35 cellular contexts compared by ENCODE assay signal in the genomic region with DNA sequence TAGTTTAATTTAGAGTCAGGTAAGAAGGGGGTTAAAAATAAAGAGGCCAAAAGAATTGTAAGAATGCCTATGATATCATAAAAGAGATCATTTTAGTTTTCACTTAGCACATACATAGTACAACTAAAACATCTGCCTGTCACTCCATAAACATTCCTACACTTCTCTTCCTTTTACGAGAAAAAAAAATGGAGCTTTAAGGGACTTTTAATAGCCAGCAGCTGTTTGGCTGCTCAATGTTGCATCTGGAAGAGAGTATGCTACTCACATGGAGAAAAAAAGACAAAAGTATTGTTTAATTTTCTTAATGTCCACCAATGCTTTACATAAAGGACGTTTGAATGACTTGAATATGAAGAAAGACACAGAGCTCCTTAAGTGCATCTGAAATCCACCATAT. TPM values are rescaled to one million over a fixed set of nuclear protein-coding genes. Genes with fewer than 3 reads are reported as not detected.
"Had no signal": no experiment of that assay in that cellular context is flagged by ENCODE, and none has a peak within 500 bp of the region (broad histone marks: within the 10 kb centered on the region; RNA-seq: fewer than 3 reads in every experiment).

No MANE protein-coding gene starts in this region.

- H3K27me3 ChIP-seq: adrenal gland, body of pancreas, breast epithelium had no signal

- H3K27ac Mint-ChIP-seq: activated B cell treated with CpG ODN at 0.5 μM for 24 hours; activated CD4-positive, alpha-beta memory T cell treated with anti-CD3 and anti-CD28 coated beads, Interleukin-2, amount 10 ng/mL, durations not matched to agents 7 days and 5 days; activated naive CD4-positive, alpha-beta T cell treated with anti-CD3 and anti-CD28 coated beads for 36 hours; activated naive CD4-positive, alpha-beta T cell treated with anti-CD3 and anti-CD28 coated beads, Interleukin-2, amount 50 U/mL, for 72 hours; activated T-cell treated with anti-CD3 and anti-CD28 coated beads, Interleukin-2, amount 50 U/mL, for 24 hours; activated T-helper 2 cell treated with anti-CD3 and anti-CD28 coated beads, Interferon-gamma antibody, Interleukin-2, Interleukin-4, amounts not matched to agents 10 μg/mL and 5 μg/mL and 100 μg/mL, durations not matched to agents 14 hours and 24 hours and 36 hours had no signal

- H3K4me3 ChIP-seq: adrenal gland, body of pancreas, breast epithelium, PC-9 had no signal

- H3K4me1 Mint-ChIP-seq: activated B cell treated with CpG ODN at 0.5 μM for 24 hours had no signal

- H2AFZ ChIP-seq: PC-9 had no signal

- H3K27ac ChIP-seq: adrenal gland, body of pancreas, breast epithelium, PC-9, RWPE1, VCaP had no signal

- H3K9me3 ChIP-seq: adrenal gland, body of pancreas, breast epithelium had no signal

- H3K4me2 ChIP-seq: PC-9 had no signal

- ATAC-seq: activated naive CD4-positive, alpha-beta T cell treated with anti-CD3 and anti-CD28 coated beads, Interleukin-2, amount 50 U/mL, for 72 hours; body of pancreas; Right ventricle myocardium inferior had no signal

- H3K4me1 ChIP-seq: adrenal gland, body of pancreas, breast epithelium had no signal

- H3K36me3 ChIP-seq: adrenal gland, breast epithelium had no signal

- H3K4me3 Mint-ChIP-seq: activated B cell treated with CpG ODN at 0.5 μM for 24 hours; activated CD4-positive, alpha-beta memory T cell treated with anti-CD3 and anti-CD28 coated beads, Interleukin-2, amount 10 ng/mL, durations not matched to agents 7 days and 5 days; activated naive CD4-positive, alpha-beta T cell treated with anti-CD3 and anti-CD28 coated beads for 36 hours; activated T-cell treated with anti-CD3 and anti-CD28 coated beads, Interleukin-2, amount 50 U/mL, for 24 hours had no signal

- H3K9me3 Mint-ChIP-seq: activated B cell treated with CpG ODN at 0.5 μM for 24 hours; activated naive CD4-positive, alpha-beta T cell treated with anti-CD3 and anti-CD28 coated beads for 36 hours; activated T-cell treated with anti-CD3 and anti-CD28 coated beads, Interleukin-2, amount 50 U/mL, for 24 hours; activated T-helper 2 cell treated with anti-CD3 and anti-CD28 coated beads, Interferon-gamma antibody, Interleukin-2, Interleukin-4, amounts not matched to agents 10 μg/mL and 5 μg/mL and 100 μg/mL, durations not matched to agents 14 hours and 24 hours and 36 hours had no signal

- DNase-seq: activated B cell treated with CpG ODN at 0.5 μM for 24 hours; activated CD4-positive, alpha-beta memory T cell treated with anti-CD3 and anti-CD28 coated beads, Interleukin-2, amount 10 ng/mL, durations not matched to agents 7 days and 5 days; activated CD4-positive, alpha-beta T cell treated with anti-CD3 and anti-CD28 coated beads for 4 hours; activated CD4-positive, alpha-beta T cell treated with anti-CD3 and anti-CD28 coated beads, Interleukin-2, amount 50 U/mL, for 1 hour; activated CD4-positive, CD25-positive, alpha-beta regulatory T cell treated with anti-CD3 and anti-CD28 coated beads, Interleukin-2, amount 50 U/mL, for 72 hours; activated CD8-positive, alpha-beta memory T cell treated with anti-CD3 and anti-CD28 coated beads for 24 hours; activated gamma-delta T cell treated with Interleukin-2 at 50 U/mL for 16 hours; activated naive CD4-positive, alpha-beta T cell treated with anti-CD3 and anti-CD28 coated beads for 36 hours; activated T-cell treated with anti-CD3 and anti-CD28 coated beads, Interleukin-2, amount 50 U/mL, for 24 hours; adrenal gland; body of pancreas; cerebellar nuclear complex; NCI-H1092 treated with DMSO at 0.1 percent for 48 hours; NCI-H1417; NCI-H146; NCI-H187; NCI-H2029 treated with DMSO at 0.1 percent for 48 hours; NCI-H2107; NCI-H2171; NCI-H510A; NCI-H526; NCI-H748 treated with DMSO at 0.1 percent for 48 hours; NK-92 treated with Interleukin-12 subunit alpha and Interleukin-12 subunit beta, amount 100 ng/mL, for 24 hours; PC-9; SW 1271; T-helper 1 cell; T-helper 2 cell; T-helper 9 cell had no signal

- H3K27me3 Mint-ChIP-seq: activated B cell treated with CpG ODN at 0.5 μM for 24 hours; activated CD4-positive, alpha-beta memory T cell treated with anti-CD3 and anti-CD28 coated beads, Interleukin-2, amount 10 ng/mL, durations not matched to agents 7 days and 5 days; activated T-cell treated with anti-CD3 and anti-CD28 coated beads, Interleukin-2, amount 50 U/mL, for 24 hours had no signal

RNA-seq across cellular contexts. Expression of gene TNIP3, which starts 48.7 kb away (rescaled TPM):
- total RNA-seq: activated B cell treated with CpG ODN at 0.5 μM for 24 hours, body of pancreas, cardiac septum, Right ventricle myocardium inferior had no signal
